9 cellular contexts compared by ENCODE assay signal in the genomic region with DNA sequence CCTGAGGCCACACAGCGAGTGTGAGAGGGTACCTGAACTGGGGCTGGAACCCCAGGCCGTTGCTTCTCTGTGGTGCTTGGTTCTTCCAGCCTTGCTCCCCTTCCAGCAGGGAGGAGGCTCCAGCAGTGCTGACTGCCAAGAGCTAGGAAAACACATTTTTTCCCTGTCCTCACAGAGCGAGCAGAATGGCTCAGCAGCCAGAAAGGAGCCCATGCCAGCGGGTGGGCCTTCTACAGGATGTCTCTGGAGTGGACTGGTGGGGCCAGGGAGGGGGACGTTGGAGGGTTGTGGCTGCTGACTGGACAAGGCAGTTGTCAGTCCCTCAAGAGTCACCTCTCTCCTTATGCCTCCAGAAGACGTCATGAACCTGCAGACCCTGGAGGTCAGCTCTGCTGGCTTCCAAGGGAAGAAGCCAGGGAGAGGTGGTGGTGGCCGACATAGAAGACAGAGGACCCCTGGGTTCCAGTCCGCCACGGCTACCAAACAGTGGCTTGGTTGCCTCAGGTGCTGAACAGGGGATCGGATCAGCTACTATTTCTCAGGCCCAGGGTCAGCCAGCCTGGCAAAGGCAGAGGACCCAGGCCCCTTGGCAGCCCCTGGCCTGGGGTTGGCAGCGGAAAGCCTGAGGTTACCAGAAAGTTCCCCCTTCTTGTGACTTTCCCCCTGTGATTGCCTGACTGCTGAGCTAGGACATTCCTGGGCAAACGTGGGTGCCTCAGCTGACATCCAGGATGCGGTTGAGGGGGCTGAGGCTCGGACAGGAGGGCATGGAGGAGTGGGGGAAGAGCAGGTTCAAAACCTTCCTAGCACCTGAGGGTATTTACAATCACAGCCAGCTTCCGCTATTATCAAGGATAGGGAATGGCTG. TPM values are rescaled to one million over a fixed set of nuclear protein-coding genes. Genes with fewer than 3 reads are reported as not detected.
DNase-seq lines count a peak whose midpoint lies in the region; ATAC-seq and TF ChIP-seq lines count a peak whose summit lies in the region.
"Had no signal": no experiment of that assay in that cellular context is flagged by ENCODE, and none has a peak within 500 bp of the region (broad histone marks: within the 10 kb centered on the region; RNA-seq: fewer than 3 reads in every experiment).

No MANE protein-coding gene starts in this region.

- CTCF ChIA-PET in mammary epithelial cell (lab: Charles Lee; ENCODE audit: low non-redundant PET): no interaction called here
- CTCF ChIA-PET in PC-3 (lab: Charles Lee): no interaction called here

- H4K20me1 ChIP-seq in mammary epithelial cell (ENCODE audit: insufficient read depth, low read length) (no peaks in the 10 kb centered on the region), PC-3 (ENCODE audit: low read length) (peaks cover 59% of the 10 kb centered on the region)

- POLR2A ChIA-PET in PC-3 (lab: Charles Lee; ENCODE audit: unreplicated experiment): no interaction called here

- no peak overlapping the region for H3K27ac ChIP-seq in mammary epithelial cell (ENCODE audit: insufficient read depth, low read depth, low read length)
- H3K27ac ChIP-seq in PC-3 (ENCODE audit: low read length): no peak overlapping the region
- H3K27ac ChIP-seq: SJSA1 had no signal

- H2AFZ ChIP-seq in mammary epithelial cell (ENCODE audit: low read depth, low read length) (no peak overlapping the region), PC-3 (ENCODE audit: low read length) (no peak overlapping the region)

- no peak for ATAC-seq in stimulated activated memory B cell treated with anti-CD40 and anti-IgM and Interleukin-4, amounts not matched to agents 10 μg/mL and 1 μg/mL and 100 μg/mL, for 72 hours
- no peak for ATAC-seq in PC-3
- ATAC-seq in GM18505 (IDR thresholded peaks at IDR 0.05; ENCODE audit: unreplicated experiment): no peak

- peak overlapping the region; percentile 16 for H3K27ac Mint-ChIP-seq in stimulated activated memory B cell treated with anti-CD40 and anti-IgM and Interleukin-4, amounts not matched to agents 10 μg/mL and 1 μg/mL and 100 μg/mL, for 72 hours

- H3K4me3 ChIP-seq in mammary epithelial cell (replicated peaks in 1 of 3; ENCODE audit: insufficient read depth in 1 of 3, low read depth in 2 of 3, low read length in 3 of 3) (no peak overlapping the region), PC-3 (ENCODE audit: low read length) (no peak overlapping the region)
- H3K4me3 ChIP-seq: SJSA1 had no signal

- 50% methylated on average over 14 of the region's 15 CpGs for WGBS in mammary epithelial cell (ENCODE audit: low coverage, missing lambda C conversion rate)

- no peak overlapping the region for H3K4me3 Mint-ChIP-seq in stimulated activated memory B cell treated with anti-CD40 and anti-IgM and Interleukin-4, amounts not matched to agents 10 μg/mL and 1 μg/mL and 100 μg/mL, for 72 hours

- H3K4me1 ChIP-seq in mammary epithelial cell (ENCODE audit: insufficient read depth, low read length) (peaks cover 23% of the 10 kb centered on the region), PC-3 (ENCODE audit: insufficient read depth, low read length) (peaks cover 14% of the 10 kb centered on the region)

- no peak for TF ChIP-seq POLR2A in GM18505 (IDR thresholded peaks at IDR 0.05; ENCODE audit: borderline replicate concordance, extremely low read depth, insufficient read depth, insufficient read length)

- TF ChIP-seq CTCF in mammary epithelial cell (conservative IDR thresholded peaks at IDR 0.05 in 1 of 2, IDR thresholded peaks at IDR 0.05 in 1 of 2; ENCODE audit: extremely low read depth in 1 of 2, insufficient read depth in 1 of 2, low read depth in 1 of 2, low read length in 2 of 2) (no peak), PC-3 (conservative IDR thresholded peaks at IDR 0.05; ENCODE audit: low read depth, low read length) (no peak)

- intact Hi-C loops in mammary epithelial cell (cut with micrococcal nuclease): no loop called here
- intact Hi-C loops in PC-3 (cut with micrococcal nuclease): no loop called here

- H3K9ac ChIP-seq in mammary epithelial cell (ENCODE audit: insufficient read depth, low read length) (no peak overlapping the region), PC-3 (ENCODE audit: low read length) (no peak overlapping the region)

- BruUV-seq in mammary epithelial cell (replicated peaks; lab: Mats Ljungman, UMichigan): no TSS peak
- no TSS peak for BruUV-seq in PC-3 (replicated peaks; lab: Mats Ljungman, UMichigan)

- H3K9me2 ChIP-seq in PC-3 (replicated peaks; ENCODE audit: low read length): no peaks in the 10 kb centered on the region

- H3K27me3 ChIP-seq in mammary epithelial cell (ENCODE audit: insufficient read depth, low read length) (no peaks in the 10 kb centered on the region), PC-3 (ENCODE audit: low read length) (no peaks in the 10 kb centered on the region)
- H3K27me3 ChIP-seq: SJSA1 had no signal

- no peaks in the 10 kb centered on the region for H3K36me3 Mint-ChIP-seq in stimulated activated memory B cell treated with anti-CD40 and anti-IgM and Interleukin-4, amounts not matched to agents 10 μg/mL and 1 μg/mL and 100 μg/mL, for 72 hours

- H3K9me3 Mint-ChIP-seq in stimulated activated memory B cell treated with anti-CD40 and anti-IgM and Interleukin-4, amounts not matched to agents 10 μg/mL and 1 μg/mL and 100 μg/mL, for 72 hours: no peaks in the 10 kb centered on the region

- DNase-seq in GM04504 (ENCODE audit: low read depth) (peak; percentile 87), mammary epithelial cell (no peak), iris pigment epithelial cell (ENCODE audit: low read depth) (peak; percentile 63), PC-3 (no peak), T1000 (lab: John Stamatoyannopoulos, UW) (no peak), SK-N-DZ (ENCODE audit: low spot score) (no peak)

- in situ Hi-C loops in mammary epithelial cell (cut with MboI; ENCODE audit: low sequenced_read_pairs in 2 of 2): loop anchor here (10.0 kb wide), 1 partner anchor 91 kb away; the partner anchor contains the start of gene BAIAP2L2 (in 2 of the 2)

- dilution Hi-C loops in mammary epithelial cell (cut with HindIII; ENCODE audit: low sequenced_read_pairs): loop anchor here (5.0 kb wide), 2 partner anchors 62 to 107 kb away; no protein-coding TSS in a partner anchor

- H3K9me3 ChIP-seq in mammary epithelial cell (replicated peaks; ENCODE audit: insufficient read depth, low read length) (no peaks in the 10 kb centered on the region), PC-3 (ENCODE audit: low read length) (no peaks in the 10 kb centered on the region)
- H3K9me3 ChIP-seq: SJSA1 had no signal

- H3K36me3 ChIP-seq in mammary epithelial cell (ENCODE audit: insufficient read depth, low read length): peaks cover 6% of the 10 kb centered on the region
- H3K36me3 ChIP-seq in PC-3 (ENCODE audit: low read depth, low read length): peaks cover 5% of the 10 kb centered on the region

- no peaks in the 10 kb centered on the region for H3K27me3 Mint-ChIP-seq in stimulated activated memory B cell treated with anti-CD40 and anti-IgM and Interleukin-4, amounts not matched to agents 10 μg/mL and 1 μg/mL and 100 μg/mL, for 72 hours

- peak overlapping the region; percentile 95 for H3K4me2 ChIP-seq in mammary epithelial cell (ENCODE audit: insufficient read depth, low read depth, low read length)
- H3K4me2 ChIP-seq in PC-3 (ENCODE audit: low read length): no peak overlapping the region

- H3F3A ChIP-seq in PC-3 (ENCODE audit: low read length, unreplicated experiment): peaks cover 3% of the 10 kb centered on the region

- peaks cover 82% of the 10 kb centered on the region for H3K79me2 ChIP-seq in mammary epithelial cell (ENCODE audit: insufficient read depth, low read length)
- H3K79me2 ChIP-seq in PC-3 (ENCODE audit: low read length): peaks cover 78% of the 10 kb centered on the region

- peaks cover 60% of the 10 kb centered on the region for H3K4me1 Mint-ChIP-seq in stimulated activated memory B cell treated with anti-CD40 and anti-IgM and Interleukin-4, amounts not matched to agents 10 μg/mL and 1 μg/mL and 100 μg/mL, for 72 hours

RNA-seq across cellular contexts. Expression of gene MAFF, which starts 3.7 kb away (rescaled TPM):
- total RNA-seq in mammary epithelial cell (10 to 100 TPM; 17.0 to 48.5 TPM), PC-3 (2014; rRNA removed) (72.6 and 112 TPM in 2 replicates)
- polyA plus RNA-seq in mammary epithelial cell: 13.9 TPM
- polyA minus RNA-seq in mammary epithelial cell: 5.3 TPM
- polyA plus RNA-seq in SK-N-DZ (2014; cell fraction: cytosol; rRNA removed): 3.0 and 3.1 TPM in 2 replicates
- 1.0 and 1.1 TPM in 2 replicates for polyA plus RNA-seq in SK-N-DZ (2014; cell fraction: nucleus; rRNA removed)

RNA-seq across cellular contexts. Expression of gene PLA2G6, which starts 23.9 kb away (rescaled TPM):
- 10 to 100 TPM; 12.8 to 20.2 TPM for total RNA-seq in mammary epithelial cell
- polyA plus RNA-seq in mammary epithelial cell: 7.8 TPM
- polyA minus RNA-seq in mammary epithelial cell: 7.9 TPM
- total RNA-seq in PC-3 (2014; rRNA removed): 6.0 and 6.3 TPM in 2 replicates
- polyA plus RNA-seq in SK-N-DZ (2014; cell fraction: cytosol; rRNA removed): 18.9 and 22.7 TPM in 2 replicates
- 97.3 and 104 TPM in 2 replicates for polyA plus RNA-seq in SK-N-DZ (2014; cell fraction: nucleus; rRNA removed)

Comparison
In these comparisons a context has a peak if more than half of its experiments do, and no peak if none do; other contexts are left out.
1. DNase-seq: peak in GM04504 (single experiment) and iris pigment epithelial cell (single experiment); none in mammary epithelial cell (single experiment), PC-3 (single experiment), T1000 (single experiment) and SK-N-DZ (single experiment).